14 cellular contexts compared by ENCODE assay signal in genomic region chr11:43933608-43934358, GRCh38. TPM values are rescaled to one million over a fixed set of nuclear protein-coding genes. Genes with fewer than 3 reads are reported as not detected.
DNase-seq lines count a peak whose midpoint lies in the region; ATAC-seq, FAIRE-seq and TF ChIP-seq lines count a peak whose summit lies in the region.
"Had no signal": no experiment of that assay in that cellular context is flagged by ENCODE, and none has a peak within 500 bp of the region (broad histone marks: within the 10 kb centered on the region; RNA-seq: fewer than 3 reads in every experiment).

No MANE protein-coding gene starts in this region.

- H3K56ac ChIP-seq in H1 (replicated peaks; ENCODE audit: insufficient read length, low read depth, low read length) = no peak overlapping the region

- H2AFZ ChIP-seq in H1 (ENCODE audit: low read length) = no peak overlapping the region

- no peak overlapping the region for H3K4me2 ChIP-seq in H1 (ENCODE audit: insufficient read depth in 1 of 2, low read depth in 2 of 2, low read length in 2 of 2)

- no peaks in the 10 kb centered on the region for H3K79me1 ChIP-seq in H1 (ENCODE audit: low read depth, low read length)

- no peak overlapping the region for H3K27ac Mint-ChIP-seq in activated naive CD4-positive, alpha-beta T cell treated with anti-CD3 and anti-CD28 coated beads, Interleukin-2, amount 10 ng/mL, durations not matched to agents 7 days and 5 days
- H3K27ac Mint-ChIP-seq: activated T-helper 17 cell treated with anti-CD3 and anti-CD28 coated beads, Interleukin-2, amount 50 U/mL, for 72 hours; stimulated activated naive CD8-positive, alpha-beta T cell treated with anti-CD3 and anti-CD28 coated beads, Interleukin-15, Interleukin-2, amounts not matched to agents 100 ng/mL and 50 ng/mL, for 24 hours had no signal

- no peak for TF ChIP-seq EP300 in H1 (IDR thresholded peaks at IDR 0.05; ENCODE audit: borderline replicate concordance in 1 of 2, low read depth in 2 of 2, low read length in 2 of 2)

- no peak for TF ChIP-seq POLR2A in H1 (IDR thresholded peaks at IDR 0.05; ENCODE audit: control extremely low read depth in 1 of 2, low read depth in 2 of 2, low read length in 2 of 2)

- H2BK5ac ChIP-seq in H1 (ENCODE audit: low read depth, low read length) = no peak overlapping the region

- FAIRE-seq in H1 (lab: Jason Lieb, UNC) = no peak
- FAIRE-seq: G401.6 had no signal

- H3K9ac ChIP-seq in H1 (replicated peaks in 1 of 4; ENCODE audit: extremely low read depth in 1 of 4, low read depth in 3 of 4, low read length in 3 of 4) = no peak overlapping the region

- intact Hi-C loops in psoas muscle (cut with DNase I) = no loop called here

- H3K4me1 ChIP-seq in H1 (replicated peaks in 1 of 4; ENCODE audit: control insufficient read depth in 3 of 4, insufficient read depth in 4 of 4, low read length in 3 of 4) = peaks cover 0 to 11% (median 0%) of the 10 kb centered on the region in 4 experiments; a peak in 5 of 7 replicates
- peaks cover 10% of the 10 kb centered on the region for H3K4me1 ChIP-seq in psoas muscle

- H2BK15ac ChIP-seq in H1 (ENCODE audit: low read length) = no peak overlapping the region

- H3K36me3 ChIP-seq in H1 (ENCODE audit: control insufficient read depth in 2 of 4, insufficient read depth in 4 of 4, low read length in 3 of 4) (no peaks in the 10 kb centered on the region), psoas muscle (ENCODE audit: insufficient read depth in 1 of 2, low read depth in 1 of 2) (no peaks in the 10 kb centered on the region)

- no peaks in the 10 kb centered on the region for H3K36me3 Mint-ChIP-seq in activated naive CD4-positive, alpha-beta T cell treated with anti-CD3 and anti-CD28 coated beads, Interleukin-2, amount 10 ng/mL, durations not matched to agents 7 days and 5 days

- TF ChIP-seq RAD21 in H1 (IDR thresholded peaks at IDR 0.05 in 1 of 2, conservative IDR thresholded peaks at IDR 0.05 in 1 of 2; ENCODE audit: low read depth in 2 of 2, low read length in 2 of 2) = no peak

- 74% methylated on average over 13 of the region's 13 CpGs; no CpG with 5 or more reads in 1 of the 2 experiments for WGBS in H1 (ENCODE audit: extremely low coverage in 1 of 2, insufficient coverage in 1 of 2, insufficient read length in 1 of 2, insufficient replicate concordance in 2 of 2, low coverage in 1 of 2, low lambda C conversion rate in 2 of 2, missing lambda C conversion rate in 1 of 2), 2 experiments
- 11 to 19% (median 16%) methylated on average over 13 of the region's 13 CpGs for WGBS in psoas muscle, 3 donors

- TF ChIP-seq CTCF in H1 (IDR thresholded peaks at IDR 0.05; ENCODE audit: control extremely low read depth in 1 of 3, insufficient read depth in 1 of 3, low read depth in 1 of 3, low read length in 3 of 3) (no peak), psoas muscle (IDR thresholded peaks at IDR 0.05) (no peak)

- H3K9me3 Mint-ChIP-seq in activated naive CD4-positive, alpha-beta T cell treated with anti-CD3 and anti-CD28 coated beads, Interleukin-2, amount 10 ng/mL, durations not matched to agents 7 days and 5 days = no peaks in the 10 kb centered on the region
- H3K9me3 Mint-ChIP-seq: activated T-helper 17 cell treated with anti-CD3 and anti-CD28 coated beads, Interleukin-2, amount 50 U/mL, for 72 hours; stimulated activated naive CD8-positive, alpha-beta T cell treated with anti-CD3 and anti-CD28 coated beads, Interleukin-15, Interleukin-2, amounts not matched to agents 100 ng/mL and 50 ng/mL, for 24 hours had no signal

- H2BK20ac ChIP-seq in H1 (ENCODE audit: low read length) = no peak overlapping the region

- no peaks in the 10 kb centered on the region for H3K79me2 ChIP-seq in H1 (ENCODE audit: control insufficient read depth in 1 of 2, insufficient read depth in 2 of 2, low read length in 2 of 2)

- H3K14ac ChIP-seq in H1 (ENCODE audit: insufficient read length) = no peak overlapping the region

- H3K9me3 ChIP-seq in H1 (ENCODE audit: insufficient read depth in 2 of 2, low read depth in 1 of 2, low read length in 1 of 2) = no peaks in the 10 kb centered on the region
- no peaks in the 10 kb centered on the region for H3K9me3 ChIP-seq in psoas muscle

- no peaks in the 10 kb centered on the region for H3K23me2 ChIP-seq in H1 (ENCODE audit: low read depth, low read length)

- H3K4me3 Mint-ChIP-seq in activated naive CD4-positive, alpha-beta T cell treated with anti-CD3 and anti-CD28 coated beads, Interleukin-2, amount 10 ng/mL, durations not matched to agents 7 days and 5 days = no peak overlapping the region
- H3K4me3 Mint-ChIP-seq: activated T-helper 17 cell treated with anti-CD3 and anti-CD28 coated beads, Interleukin-2, amount 50 U/mL, for 72 hours; stimulated activated naive CD8-positive, alpha-beta T cell treated with anti-CD3 and anti-CD28 coated beads, Interleukin-15, Interleukin-2, amounts not matched to agents 100 ng/mL and 50 ng/mL, for 24 hours had no signal

- H2BK120ac ChIP-seq in H1 (replicated peaks; ENCODE audit: low read depth, low read length) = no peak overlapping the region

- H4K8ac ChIP-seq in H1 (ENCODE audit: extremely low read depth, insufficient read depth, low read length) = no peak overlapping the region

- no peak overlapping the region for H4K91ac ChIP-seq in H1 (replicated peaks; ENCODE audit: insufficient read length, low read length)

- peak; percentile 70 to 82 (median 77) for ATAC-seq in psoas muscle
- ATAC-seq: activated T-helper 17 cell treated with anti-CD3 and anti-CD28 coated beads, Interleukin-2, amount 50 U/mL, for 72 hours; HCT116 had no signal

- H3K23ac ChIP-seq in H1 (ENCODE audit: insufficient read length) = no peak overlapping the region

- no peak overlapping the region for H3K4ac ChIP-seq in H1 (replicated peaks; ENCODE audit: insufficient read length, low read depth, low read length)

- peak; percentile 16 for DNase-seq in ELR (ENCODE audit: low read depth)
- peak; percentile 55 for DNase-seq in NCI-H1694 treated with DMSO at 0.1 percent for 48 hours (lab: John Stamatoyannopoulos, UW)
- DNase-seq in H1 (ENCODE audit: low read depth in 1 of 2, low spot score in 2 of 2) = no peak
- peak; percentile 28 to 70 for DNase-seq in psoas muscle
- no peak for DNase-seq in activated naive CD4-positive, alpha-beta T cell treated with anti-CD3 and anti-CD28 coated beads, Interleukin-2, amount 10 ng/mL, durations not matched to agents 7 days and 5 days
- no peak for DNase-seq in medulla oblongata (ENCODE audit: extremely low spot score)
- DNase-seq in SW 1271 (lab: John Stamatoyannopoulos, UW) = no peak
- DNase-seq: MM.1S; stimulated activated CD4-positive, alpha-beta T cell treated with anti-CD3 and anti-CD28 coated beads, Interleukin-1b, Interleukin-23, amount 100 ng/mL, for 48 hours had no signal

- H2BK12ac ChIP-seq in H1 (ENCODE audit: low read depth, low read length) = 0 out of 2 replicates have a peak overlapping the region, but pooled peaks have one; percentile 39

- H3K27me3 ChIP-seq in H1 (replicated peaks in 1 of 4; ENCODE audit: control insufficient read depth in 3 of 4, extremely low read depth in 1 of 4, insufficient read depth in 3 of 4, low read length in 3 of 4) (peaks cover 0 to 6% (median 1%) of the 10 kb centered on the region in 4 experiments; a peak in 3 of 7 replicates), psoas muscle (ENCODE audit: insufficient read depth in 3 of 3, low read length in 2 of 3) (no peaks in the 10 kb centered on the region)

- H3K4me1 Mint-ChIP-seq in activated naive CD4-positive, alpha-beta T cell treated with anti-CD3 and anti-CD28 coated beads, Interleukin-2, amount 10 ng/mL, durations not matched to agents 7 days and 5 days = peaks cover 6% of the 10 kb centered on the region
- H3K4me1 Mint-ChIP-seq: activated T-helper 17 cell treated with anti-CD3 and anti-CD28 coated beads, Interleukin-2, amount 50 U/mL, for 72 hours had no signal

- POLR2A ChIA-PET in H1 (lab: Charles Lee; ENCODE audit: partially characterized antibody) = interaction anchor here (0.6 to 1.8 kb wide), 4 partner anchors 8 to 23 kb away, joined by 3 to 10 read pairs (median 7); partner anchors contain the start of gene C11orf96

- no peak overlapping the region for H3K18ac ChIP-seq in H1 (ENCODE audit: extremely low read depth, low read length)

- no peaks in the 10 kb centered on the region for H4K20me1 ChIP-seq in H1 (replicated peaks in 1 of 2; ENCODE audit: control insufficient read depth in 1 of 2, insufficient read depth in 2 of 2, low read length in 2 of 2)

- CTCF ChIA-PET in H1 (lab: Charles Lee; ENCODE audit: partially characterized antibody) = interaction anchor here (0.6 to 4.4 kb wide), 14 partner anchors 8 to 352 kb away, joined by 3 to 70 read pairs (median 5); partner anchors contain the start of gene C11orf96
- CTCF ChIA-PET in activated naive CD4-positive, alpha-beta T cell treated with anti-CD3 and anti-CD28 coated beads, Interleukin-2, amount 10 ng/mL, durations not matched to agents 7 days and 5 days (lab: Charles Lee) = interaction anchor here (0.5 to 1.8 kb wide), 3 partner anchors 10 to 167 kb away, joined by 3 to 6 read pairs (median 4); no protein-coding TSS in a partner anchor

- no peak overlapping the region for H4K5ac ChIP-seq in H1 (ENCODE audit: insufficient read length, low read depth, low read length)

- no peak overlapping the region for H3K27ac ChIP-seq in H1 (ENCODE audit: low read depth, low read length)
- H3K27ac ChIP-seq in psoas muscle = no peak overlapping the region

- 0 out of 2 replicates have a peak overlapping the region, but pooled peaks have one; percentile 39 for H2AK5ac ChIP-seq in H1 (ENCODE audit: low read depth, low read length)

- peaks cover 62% of the 10 kb centered on the region for H3K27me3 Mint-ChIP-seq in activated naive CD4-positive, alpha-beta T cell treated with anti-CD3 and anti-CD28 coated beads, Interleukin-2, amount 10 ng/mL, durations not matched to agents 7 days and 5 days

- H3K4me3 ChIP-seq in H1 (ENCODE audit: extremely low read depth in 1 of 4, insufficient read depth in 2 of 4, low read depth in 3 of 4, low read length in 4 of 4) = no peak overlapping the region
- peak overlapping the region; percentile 30 for H3K4me3 ChIP-seq in psoas muscle
- H3K4me3 ChIP-seq: coronary artery had no signal

RNA-seq across cellular contexts. Expression of gene C11orf96, which starts 8.7 kb away (rescaled TPM):
- 0.67 and 0.97 TPM in 2 replicates for total RNA-seq in H1 (2021; fragmentation: NEBNext Ultra II Directional; extraction: Animal tissue kit (Norgen Biotek cat#: 25700))
- 0.91 and 2.0 TPM in 2 replicates for polyA plus RNA-seq in H1 (2011; rRNA removed)
- 1.5 TPM for polyA plus RNA-seq in H1 (2011; cell fraction: cytosol; rRNA removed)
- 1.4 TPM for polyA plus RNA-seq in H1 (2011; cell fraction: nucleus; rRNA removed)
- 0.51 to 0.98 TPM (median 0.72 TPM) in 4 replicates for polyA plus RNA-seq in H1 (2012, experiment 1 of 2)
- polyA plus RNA-seq in H1 (2012, experiment 2 of 2) = 0.28 TPM
- polyA plus RNA-seq in H1 (2013, experiment 1 of 2) = 0.36 TPM
- 0.42 TPM for polyA plus RNA-seq in H1 (2013, experiment 2 of 2)
- polyA minus RNA-seq in H1 (2011; rRNA and poly(A)+ RNA removed) = not detected in 2 replicates
- polyA minus RNA-seq in H1 (2011; cell fraction: cytosol; rRNA and poly(A)+ RNA removed) = 1.2 TPM
- polyA minus RNA-seq in H1 (2011; cell fraction: nucleus; rRNA and poly(A)+ RNA removed) = 1.4 TPM
- 100 to 1,000 TPM in 1 of 4 donors, 10 to 100 TPM in 3; 16.5 to 122 (median 61.0) TPM for total RNA-seq in psoas muscle
- 10 to 100 TPM in 1 of 3 donors, 1 to 10 TPM in 2; 8.5 to 13.2 (median 10.0) TPM for polyA plus RNA-seq in psoas muscle

RNA-seq across cellular contexts. Expression of gene ALKBH3, which starts 53.2 kb away (rescaled TPM):
- 11.4 and 12.7 TPM in 2 replicates for total RNA-seq in H1 (2021; fragmentation: NEBNext Ultra II Directional; extraction: Animal tissue kit (Norgen Biotek cat#: 25700))
- 6.2 and 10.5 TPM in 2 replicates for polyA plus RNA-seq in H1 (2011; rRNA removed)
- polyA plus RNA-seq in H1 (2011; cell fraction: cytosol; rRNA removed) = 9.3 TPM
- 4.7 TPM for polyA plus RNA-seq in H1 (2011; cell fraction: nucleus; rRNA removed)
- polyA plus RNA-seq in H1 (2012, experiment 1 of 2) = 11.4 to 12.6 TPM (median 12.1 TPM) in 4 replicates
- polyA plus RNA-seq in H1 (2012, experiment 2 of 2) = 5.5 TPM
- 9.4 TPM for polyA plus RNA-seq in H1 (2013, experiment 1 of 2)
- 10.6 TPM for polyA plus RNA-seq in H1 (2013, experiment 2 of 2)
- 5.5 and 11.1 TPM in 2 replicates for polyA minus RNA-seq in H1 (2011; rRNA and poly(A)+ RNA removed)
- polyA minus RNA-seq in H1 (2011; cell fraction: cytosol; rRNA and poly(A)+ RNA removed) = 5.0 TPM
- polyA minus RNA-seq in H1 (2011; cell fraction: nucleus; rRNA and poly(A)+ RNA removed) = 6.3 TPM
- total RNA-seq in psoas muscle = 10 to 100 TPM; 27.4 to 43.1 (median 37.9) TPM
- 10 to 100 TPM; 28.3 to 47.1 (median 28.8) TPM for polyA plus RNA-seq in psoas muscle

Comparison
In these comparisons a context has a peak if more than half of its experiments do, and no peak if none do; other contexts are left out.
1. DNase-seq: peak in ELR (single experiment), NCI-H1694 treated with DMSO at 0.1 percent for 48 hours (single experiment) and psoas muscle (2 of 2); none in H1 (0 of 2), activated naive CD4-positive, alpha-beta T cell treated with anti-CD3 and anti-CD28 coated beads, Interleukin-2, amount 10 ng/mL, durations not matched to agents 7 days and 5 days (single experiment), medulla oblongata (single experiment) and SW 1271 (0 of 2).